ENCODE assay signal across 17 cellular contexts in genomic region chr12:110351119-110351518, GRCh38. TPM values are rescaled to one million over a fixed set of nuclear protein-coding genes. Genes with fewer than 3 reads are reported as not detected.
DNase-seq lines count a peak whose midpoint lies in the region; ATAC-seq and TF ChIP-seq lines count a peak whose summit lies in the region.
"Had no signal": no experiment of that assay in that cellular context is flagged by ENCODE, and none has a peak within 500 bp of the region (broad histone marks: within the 10 kb centered on the region; RNA-seq: fewer than 3 reads in every experiment).

No MANE protein-coding gene starts in this region.

- H3K4me3 Mint-ChIP-seq in activated T-cell treated with anti-CD3 and anti-CD28 coated beads, Interleukin-2, amount 50 U/mL, for 24 hours = no peak overlapping the region
- H3K4me3 Mint-ChIP-seq in activated T-cell treated with anti-CD3 and anti-CD28 coated beads, Interleukin-2, amount 50 U/mL, for 4 hours = no peak overlapping the region
- H3K4me3 Mint-ChIP-seq: CD8-positive, alpha-beta T cell had no signal

- no peaks in the 10 kb centered on the region for H3K9me3 Mint-ChIP-seq in activated T-cell treated with anti-CD3 and anti-CD28 coated beads, Interleukin-2, amount 50 U/mL, for 24 hours
- H3K9me3 Mint-ChIP-seq in activated T-cell treated with anti-CD3 and anti-CD28 coated beads, Interleukin-2, amount 50 U/mL, for 4 hours = no peaks in the 10 kb centered on the region
- H3K9me3 Mint-ChIP-seq: CD8-positive, alpha-beta T cell had no signal

- H3K27me3 Mint-ChIP-seq in activated T-cell treated with anti-CD3 and anti-CD28 coated beads, Interleukin-2, amount 50 U/mL, for 24 hours = no peaks in the 10 kb centered on the region
- H3K27me3 Mint-ChIP-seq in activated T-cell treated with anti-CD3 and anti-CD28 coated beads, Interleukin-2, amount 50 U/mL, for 4 hours (ENCODE audit: low read depth) = no peaks in the 10 kb centered on the region

- peak overlapping the region in 1 of 11 experiments; percentile 6; a peak in 1 of 22 replicates for H3K9ac ChIP-seq in BLaER1 treated with 17β-estradiol and CSF1 and Interleukin-3, amounts not matched to agents 10 nM and 100 nM

- no peak for ATAC-seq in activated T-cell treated with anti-CD3 and anti-CD28 coated beads, Interleukin-2, amount 50 U/mL, for 4 hours
- ATAC-seq: CD8-positive, alpha-beta T cell had no signal

- H3K36me3 Mint-ChIP-seq in activated T-cell treated with anti-CD3 and anti-CD28 coated beads, Interleukin-2, amount 50 U/mL, for 24 hours (ENCODE audit: low read depth) = peaks cover 52% of the 10 kb centered on the region
- H3K36me3 Mint-ChIP-seq in activated T-cell treated with anti-CD3 and anti-CD28 coated beads, Interleukin-2, amount 50 U/mL, for 4 hours (ENCODE audit: insufficient read depth) = peaks cover 22% of the 10 kb centered on the region

- H3K4me1 Mint-ChIP-seq in activated T-cell treated with anti-CD3 and anti-CD28 coated beads, Interleukin-2, amount 50 U/mL, for 24 hours (ENCODE audit: low read depth) = peaks cover 45% of the 10 kb centered on the region
- H3K4me1 Mint-ChIP-seq in activated T-cell treated with anti-CD3 and anti-CD28 coated beads, Interleukin-2, amount 50 U/mL, for 4 hours (ENCODE audit: low read depth) = peaks cover 40% of the 10 kb centered on the region

- H3K36me3 ChIP-seq in BLaER1 treated with 17β-estradiol and CSF1 and Interleukin-3, amounts not matched to agents 10 nM and 100 nM = peaks cover 24 to 59% (median 45%) of the 10 kb centered on the region in 11 experiments
- H3K36me3 ChIP-seq in H7 (replicated peaks; ENCODE audit: control insufficient read depth, insufficient read depth, low read length) = peaks cover 31% of the 10 kb centered on the region

- peaks cover 68 to 81% (median 77%) of the 10 kb centered on the region in 10 experiments for H3K4me1 ChIP-seq in BLaER1 treated with 17β-estradiol and CSF1 and Interleukin-3, amounts not matched to agents 10 nM and 100 nM

- H3K9me3 ChIP-seq in BLaER1 treated with 17β-estradiol and CSF1 and Interleukin-3, amounts not matched to agents 10 nM and 100 nM (replicated peaks in 1 of 11) = no peaks in the 10 kb centered on the region
- H3K9me3 ChIP-seq: BE2C had no signal

- TF ChIP-seq CTCF in GM13977 (IDR thresholded peaks at IDR 0.05; ENCODE audit: extremely low read depth, insufficient read depth, missing control alignments) = no peak

- H4K20me1 ChIP-seq in BLaER1 treated with 17β-estradiol and CSF1 and Interleukin-3, amounts not matched to agents 10 nM and 100 nM = peaks cover 11 to 60% (median 15%) of the 10 kb centered on the region in 11 experiments; a peak in 18 of 22 replicates

- H3K4me3 ChIP-seq in BLaER1 treated with 17β-estradiol and CSF1 and Interleukin-3, amounts not matched to agents 10 nM and 100 nM = no peak overlapping the region
- no peak overlapping the region for H3K4me3 ChIP-seq in H7 (ENCODE audit: insufficient read depth, low read depth, low read length)
- H3K4me3 ChIP-seq: SK-N-MC had no signal

- in situ Hi-C loops in GM13977 (cut with MboI; ENCODE audit: low pct_unique_long_range_greater_than_20kb, low sequenced_read_pairs, unreplicated experiment) = no loop called here

- H3K27me3 ChIP-seq in BLaER1 treated with 17β-estradiol and CSF1 and Interleukin-3, amounts not matched to agents 10 nM and 100 nM = no peaks in the 10 kb centered on the region
- no peaks in the 10 kb centered on the region for H3K27me3 ChIP-seq in H7 (ENCODE audit: control insufficient read depth, insufficient read depth, low read length)
- H3K27me3 ChIP-seq: BE2C had no signal

- H3K27ac Mint-ChIP-seq in activated T-cell treated with anti-CD3 and anti-CD28 coated beads, Interleukin-2, amount 50 U/mL, for 24 hours = peak overlapping the region; percentile 15
- H3K27ac Mint-ChIP-seq: CD8-positive, alpha-beta T cell had no signal

- peak overlapping the region in 8 of 11 experiments; percentile 79 to 96 (median 88); a peak in 14 of 22 replicates for H3K4me2 ChIP-seq in BLaER1 treated with 17β-estradiol and CSF1 and Interleukin-3, amounts not matched to agents 10 nM and 100 nM

- H3K27ac ChIP-seq in BLaER1 treated with 17β-estradiol and CSF1 and Interleukin-3, amounts not matched to agents 10 nM and 100 nM = peak overlapping the region in 6 of 11 experiments; percentile 49 to 76 (median 67); a peak in 10 of 22 replicates
- H3K27ac ChIP-seq: SK-N-MC had no signal

- DNase-seq in activated T-cell treated with anti-CD3 and anti-CD28 coated beads, Interleukin-2, amount 50 U/mL, for 24 hours = no peak
- no peak for DNase-seq in activated T-cell treated with anti-CD3 and anti-CD28 coated beads, Interleukin-2, amount 50 U/mL, for 4 hours
- DNase-seq in H7 (peak; percentile 19), islet precursor cell (peak; percentile 56), hippocampal formation (lab: John Stamatoyannopoulos, UW) (no peak), GM13977 (ENCODE audit: low spot score) (no peak)
- DNase-seq: BE2C; CD8-positive, alpha-beta T cell; DMS79; NCI-H187; NCI-H2107; NCI-H2227 treated with DMSO at 0.1 percent for 48 hours; NCI-H524; NCI-H82; SHP77 had no signal

RNA-seq across cellular contexts. Expression of gene ANAPC7, which starts 52.4 kb away (rescaled TPM):
- total RNA-seq in activated T-cell treated with anti-CD3 and anti-CD28 coated beads, Interleukin-2, amount 50 U/mL, for 4 hours = 10 to 100 TPM; 54.6 to 61.5 (median 58.4) TPM
- total RNA-seq in H7 (2014; rRNA removed; shearing (Covaris generic)) = 77.3 and 90.4 TPM in 2 replicates

Comparison
In these comparisons a context has a peak if more than half of its experiments do, and no peak if none do; other contexts are left out.
1. DNase-seq: peak in H7 (single experiment) and islet precursor cell (single experiment); none in activated T-cell treated with anti-CD3 and anti-CD28 coated beads, Interleukin-2, amount 50 U/mL, for 24 hours (single experiment), activated T-cell treated with anti-CD3 and anti-CD28 coated beads, Interleukin-2, amount 50 U/mL, for 4 hours (single experiment), hippocampal formation (0 of 2) and GM13977 (single experiment).